ENCODE assay signal across 17 cellular contexts in genomic region chr11:116207781-116208180, GRCh38.
DNase-seq lines count a peak whose midpoint lies in the region; ATAC-seq and TF ChIP-seq lines count a peak whose summit lies in the region.
"Had no signal": no experiment of that assay in that cellular context is flagged by ENCODE, and none has a peak within 500 bp of the region (broad histone marks: within the 10 kb centered on the region; RNA-seq: fewer than 3 reads in every experiment).

No MANE protein-coding gene starts in this region.

- DNase-seq in DMS79 treated with DMSO at 0.1 percent for 48 hours (lab: John Stamatoyannopoulos, UW) (peak; percentile 59), DMS79 (lab: John Stamatoyannopoulos, UW) (no peak), BE2C (peak; percentile 84), neural progenitor cell (ENCODE audit: low spot score) (no peak), GM23338 (ENCODE audit: low spot score) (no peak), esophagus squamous epithelium (lab: John Stamatoyannopoulos, UW) (no peak), superior temporal gyrus (ENCODE audit: extremely low spot score) (no peak)
- DNase-seq: ACHN; C1 segment of cervical spinal cord; CD8-positive, alpha-beta T cell; Kasumi-1; NCI-H2029; Peyer's patch; SW 1271 had no signal

- H4K20me1 ChIP-seq in neural progenitor cell (ENCODE audit: low read depth) = no peaks in the 10 kb centered on the region
- H4K20me1 ChIP-seq in GM23338 (replicated peaks; ENCODE audit: insufficient read depth) = no peaks in the 10 kb centered on the region; the same call in 1 of the 2 replicates

- TF ChIP-seq POLR2A in esophagus squamous epithelium (IDR thresholded peaks at IDR 0.05) = no peak

- H3K36me3 ChIP-seq in BE2C = no peaks in the 10 kb centered on the region
- no peaks in the 10 kb centered on the region for H3K36me3 ChIP-seq in neural progenitor cell
- H3K36me3 ChIP-seq in GM23338 (ENCODE audit: insufficient read depth) = no peaks in the 10 kb centered on the region
- no peaks in the 10 kb centered on the region for H3K36me3 ChIP-seq in esophagus squamous epithelium
- H3K36me3 ChIP-seq: Peyer's patch, SJSA1 had no signal

- H3K9me2 ChIP-seq in GM23338 (ENCODE audit: insufficient read depth) = no peaks in the 10 kb centered on the region

- H3K27ac ChIP-seq in neural progenitor cell (no peak overlapping the region), GM23338 (ENCODE audit: low read depth) (no peak overlapping the region), esophagus squamous epithelium (no peak overlapping the region)
- H3K27ac ChIP-seq: 22Rv1, Peyer's patch, SJSA1 had no signal

- H3K4me3 Mint-ChIP-seq in brain = peak overlapping the region in 4 of 5 experiments; percentile 12 to 59 (median 35)
- no peak overlapping the region for H3K4me3 Mint-ChIP-seq in neural progenitor cell
- no peak overlapping the region for H3K4me3 Mint-ChIP-seq in GM23338
- H3K4me3 Mint-ChIP-seq: CD8-positive, alpha-beta T cell had no signal

- TF ChIP-seq CTCF in BE2C (IDR thresholded peaks at IDR 0.05; ENCODE audit: low read depth, low read length) (no peak), brain (conservative IDR thresholded peaks at IDR 0.05) (no peak), neural progenitor cell (IDR thresholded peaks at IDR 0.05) (no peak), GM23338 (conservative IDR thresholded peaks at IDR 0.05; ENCODE audit: low read depth in 2 of 2) (no peak), esophagus squamous epithelium (IDR thresholded peaks at IDR 0.05) (no peak)

- H3K27me3 ChIP-seq in BE2C = no peaks in the 10 kb centered on the region
- H3K27me3 ChIP-seq in neural progenitor cell = no peaks in the 10 kb centered on the region
- no peaks in the 10 kb centered on the region for H3K27me3 ChIP-seq in GM23338 (ENCODE audit: insufficient read depth)
- H3K27me3 ChIP-seq in esophagus squamous epithelium = peaks cover 0 to 21% (median 0%) of the 10 kb centered on the region in 4 donors
- H3K27me3 ChIP-seq: Peyer's patch, SJSA1 had no signal

- H3K27me3 Mint-ChIP-seq in brain (peaks cover 8% of the 10 kb centered on the region), neural progenitor cell (ENCODE audit: insufficient read depth, low read depth) (no peaks in the 10 kb centered on the region), GM23338 (ENCODE audit: insufficient read depth, low read depth, poor library complexity) (peaks cover 2% of the 10 kb centered on the region)

- intact Hi-C loops in esophagus squamous epithelium (cut with DNase I) = no loop called here

- H3K79me2 ChIP-seq in neural progenitor cell (ENCODE audit: low read depth) = no peaks in the 10 kb centered on the region
- no peaks in the 10 kb centered on the region for H3K79me2 ChIP-seq in GM23338 (replicated peaks; ENCODE audit: insufficient read depth)

- no peaks in the 10 kb centered on the region for H3K9me3 ChIP-seq in BE2C
- H3K9me3 ChIP-seq in neural progenitor cell (ENCODE audit: low read depth) = no peaks in the 10 kb centered on the region
- H3K9me3 ChIP-seq in esophagus squamous epithelium = no peaks in the 10 kb centered on the region
- H3K9me3 ChIP-seq: Peyer's patch, SJSA1 had no signal

- whole genome bisulfite sequencing in esophagus squamous epithelium, 2 donors = 57 to 72% methylated on average over 5 to 10 of the region's 10 CpGs

- H3K4me3 ChIP-seq in BE2C (ENCODE audit: low read depth, low read length) (peak overlapping the region; percentile 51), neural progenitor cell (no peak overlapping the region), GM23338 (no peak overlapping the region), esophagus squamous epithelium (no peak overlapping the region)
- H3K4me3 ChIP-seq: Peyer's patch, SJSA1 had no signal

- peaks cover 78% of the 10 kb centered on the region for H3K4me1 Mint-ChIP-seq in brain
- peaks cover 39% of the 10 kb centered on the region for H3K4me1 Mint-ChIP-seq in neural progenitor cell
- peaks cover 6% of the 10 kb centered on the region; the same call in 2 of the 3 replicates for H3K4me1 Mint-ChIP-seq in GM23338

- H3K36me3 Mint-ChIP-seq in brain (no peaks in the 10 kb centered on the region), neural progenitor cell (no peaks in the 10 kb centered on the region), GM23338 (ENCODE audit: low read depth) (no peaks in the 10 kb centered on the region)
- H3K36me3 Mint-ChIP-seq: CD8-positive, alpha-beta T cell had no signal

- H3K9me3 Mint-ChIP-seq in brain (peaks cover 0 to 3% (median 0%) of the 10 kb centered on the region in 5 experiments), neural progenitor cell (no peaks in the 10 kb centered on the region), GM23338 (no peaks in the 10 kb centered on the region)
- H3K9me3 Mint-ChIP-seq: CD8-positive, alpha-beta T cell had no signal

- H3K27ac Mint-ChIP-seq in brain (peak overlapping the region; percentile 31 to 96 (median 78)), neural progenitor cell (peak overlapping the region; percentile 57), GM23338 (no peak overlapping the region)
- H3K27ac Mint-ChIP-seq: CD8-positive, alpha-beta T cell had no signal

- H3F3A ChIP-seq in neural progenitor cell (ENCODE audit: low read depth) (no peaks in the 10 kb centered on the region), GM23338 (replicated peaks; ENCODE audit: low read depth) (no peaks in the 10 kb centered on the region)

- H3K9ac ChIP-seq in neural progenitor cell = no peak overlapping the region

- H3K4me2 ChIP-seq in neural progenitor cell = no peak overlapping the region
- no peak overlapping the region for H3K4me2 ChIP-seq in GM23338

- H2AFZ ChIP-seq in neural progenitor cell (replicated peaks) = peak overlapping the region; percentile 57
- H2AFZ ChIP-seq in GM23338 = no peak overlapping the region

- no peak for ATAC-seq in GM23338
- ATAC-seq: CD8-positive, alpha-beta T cell had no signal

- H3K4me1 ChIP-seq in BE2C = peaks cover 27% of the 10 kb centered on the region
- peaks cover 7% of the 10 kb centered on the region for H3K4me1 ChIP-seq in neural progenitor cell
- H3K4me1 ChIP-seq in GM23338 (ENCODE audit: insufficient read depth) = no peaks in the 10 kb centered on the region
- no peaks in the 10 kb centered on the region for H3K4me1 ChIP-seq in esophagus squamous epithelium
- H3K4me1 ChIP-seq: Peyer's patch, SJSA1 had no signal

TF ChIP-seq in GM23338, 12 proteins besides CTCF, POLR2A, EP300 and RAD21:
- TF ChIP-seq STAT1 (IDR thresholded peaks at IDR 0.05; ENCODE audit: unreplicated experiment) (no peak), NANOG (IDR thresholded peaks at IDR 0.05; ENCODE audit: borderline replicate concordance) (no peak), POLR2AphosphoS5 (IDR thresholded peaks at IDR 0.05; ENCODE audit: low read depth) (no peak)

Comparison
In these comparisons a context has a peak if more than half of its experiments do, and no peak if none do; other contexts are left out.
1. DNase-seq: peak in DMS79 treated with DMSO at 0.1 percent for 48 hours (single experiment) and BE2C (single experiment); none in DMS79 (single experiment), neural progenitor cell (single experiment), GM23338 (single experiment), esophagus squamous epithelium (single experiment) and superior temporal gyrus (single experiment).
2. H3K4me3 Mint-ChIP-seq: peak in brain (4 of 5); none in neural progenitor cell (single experiment) and GM23338 (single experiment).